In genomic region chr14:52328286-52328685, GRCh38 we compare ENCODE assay signal across 14 cellular contexts. TPM values are rescaled to one million over a fixed set of nuclear protein-coding genes. Genes with fewer than 3 reads are reported as not detected.
DNase-seq lines count a peak whose midpoint lies in the region; ATAC-seq and TF ChIP-seq lines count a peak whose summit lies in the region.
"Had no signal": no experiment of that assay in that cellular context is flagged by ENCODE, and none has a peak within 500 bp of the region (broad histone marks: within the 10 kb centered on the region; RNA-seq: fewer than 3 reads in every experiment).

No MANE protein-coding gene starts in this region.

- no peak for DNase-seq in activated naive CD4-positive, alpha-beta T cell treated with anti-CD3 and anti-CD28 coated beads for 36 hours
- no peak for DNase-seq in activated CD8-positive, alpha-beta T cell treated with anti-CD3 and anti-CD28 coated beads for 36 hours
- DNase-seq in fibroblast of lung (ENCODE audit: low read depth in 2 of 2) (peak; percentile 69 to 87), psoas muscle (no peak)
- no peak for DNase-seq in stimulated activated effector memory CD8-positive, alpha-beta T cell treated with anti-CD3 and anti-CD28 coated beads, Interleukin-12 subunit alpha, Interleukin-12 subunit beta, amount 100 ng/mL, for 72 hours (ENCODE audit: low spot score in 2 of 2)
- DNase-seq in stimulated activated naive B cell treated with anti-CD40 and anti-IgM and Interleukin-4, amounts not matched to agents 10 μg/mL and 1 μg/mL and 100 μg/mL, for 72 hours: no peak
- DNase-seq: adrenal gland; MM.1S; stimulated activated CD4-positive, alpha-beta T cell treated with anti-CD3 and anti-CD28 coated beads, Interleukin-15, amount 100 ng/mL, for 24 hours had no signal

- H3K36me3 Mint-ChIP-seq in activated naive CD4-positive, alpha-beta T cell treated with anti-CD3 and anti-CD28 coated beads, Interleukin-2, amount 50 U/mL, for 24 hours: peaks cover 19% of the 10 kb centered on the region
- peaks cover 9% of the 10 kb centered on the region for H3K36me3 Mint-ChIP-seq in activated naive CD4-positive, alpha-beta T cell treated with anti-CD3 and anti-CD28 coated beads for 36 hours (ENCODE audit: low read depth)
- H3K36me3 Mint-ChIP-seq in activated CD8-positive, alpha-beta T cell treated with anti-CD3 and anti-CD28 coated beads for 36 hours (ENCODE audit: low read depth): peaks cover 57% of the 10 kb centered on the region
- H3K36me3 Mint-ChIP-seq in stimulated activated effector memory CD8-positive, alpha-beta T cell treated with anti-CD3 and anti-CD28 coated beads, Interleukin-12 subunit alpha, Interleukin-12 subunit beta, amount 100 ng/mL, for 72 hours: peaks cover 46% of the 10 kb centered on the region
- no peaks in the 10 kb centered on the region for H3K36me3 Mint-ChIP-seq in stimulated activated naive B cell treated with anti-CD40 and anti-IgM and Interleukin-4, amounts not matched to agents 10 μg/mL and 1 μg/mL and 100 μg/mL, for 72 hours

- H3K27ac ChIP-seq in fibroblast of lung (ENCODE audit: insufficient read depth, low read length): peak overlapping the region; percentile 70
- no peak overlapping the region for H3K27ac ChIP-seq in psoas muscle
- H3K27ac ChIP-seq: vagina had no signal

- CTCF ChIA-PET in activated naive CD4-positive, alpha-beta T cell treated with anti-CD3 and anti-CD28 coated beads for 36 hours (lab: Charles Lee): no interaction called here
- CTCF ChIA-PET in activated CD8-positive, alpha-beta T cell treated with anti-CD3 and anti-CD28 coated beads for 36 hours (lab: Charles Lee): no interaction called here

- H3K4me2 ChIP-seq in fibroblast of lung (ENCODE audit: extremely low read depth, insufficient read depth, low read length): no peak overlapping the region

- H3K9ac ChIP-seq in fibroblast of lung (ENCODE audit: insufficient read depth, low read length): no peak overlapping the region

- H3K9me3 ChIP-seq in fibroblast of lung (ENCODE audit: control insufficient read depth, insufficient read depth, low read depth, low read length) (no peaks in the 10 kb centered on the region), psoas muscle (no peaks in the 10 kb centered on the region)
- H3K9me3 ChIP-seq: adrenal gland, neutrophil, vagina had no signal

- TF ChIP-seq CTCF in activated CD8-positive, alpha-beta T cell treated with anti-CD3 and anti-CD28 coated beads for 36 hours (IDR thresholded peaks at IDR 0.05): no peak
- no peak for TF ChIP-seq CTCF in fibroblast of lung (conservative IDR thresholded peaks at IDR 0.05 in 1 of 2, IDR thresholded peaks at IDR 0.05 in 1 of 2; ENCODE audit: low read depth in 1 of 2, low read length in 2 of 2)
- no peak for TF ChIP-seq CTCF in psoas muscle (IDR thresholded peaks at IDR 0.05)

- H3K4me3 ChIP-seq in fibroblast of lung (replicated peaks in 1 of 4; ENCODE audit: control extremely low read depth in 1 of 4, insufficient read depth in 1 of 4, low read depth in 3 of 4, low read length in 4 of 4) (peak overlapping the region in 1 of 4 experiments; percentile 18), psoas muscle (no peak overlapping the region)
- H3K4me3 ChIP-seq: adrenal gland, vagina had no signal

- H3K79me2 ChIP-seq in fibroblast of lung (ENCODE audit: control insufficient read depth, insufficient read depth, low read length): peaks cover 4% of the 10 kb centered on the region

- H3K4me3 Mint-ChIP-seq in activated naive CD4-positive, alpha-beta T cell treated with anti-CD3 and anti-CD28 coated beads, Interleukin-2, amount 50 U/mL, for 24 hours: peak overlapping the region; percentile 41
- H3K4me3 Mint-ChIP-seq in activated naive CD4-positive, alpha-beta T cell treated with anti-CD3 and anti-CD28 coated beads for 36 hours: no peak overlapping the region
- no peak overlapping the region for H3K4me3 Mint-ChIP-seq in activated CD8-positive, alpha-beta T cell treated with anti-CD3 and anti-CD28 coated beads for 36 hours
- peak overlapping the region; percentile 51 for H3K4me3 Mint-ChIP-seq in stimulated activated effector memory CD8-positive, alpha-beta T cell treated with anti-CD3 and anti-CD28 coated beads, Interleukin-12 subunit alpha, Interleukin-12 subunit beta, amount 100 ng/mL, for 72 hours
- H3K4me3 Mint-ChIP-seq in stimulated activated naive B cell treated with anti-CD40 and anti-IgM and Interleukin-4, amounts not matched to agents 10 μg/mL and 1 μg/mL and 100 μg/mL, for 72 hours: no peak overlapping the region

- H3K36me3 ChIP-seq in fibroblast of lung (ENCODE audit: control insufficient read depth, insufficient read depth, low read length): peaks cover 2% of the 10 kb centered on the region
- H3K36me3 ChIP-seq in psoas muscle (ENCODE audit: insufficient read depth in 1 of 2, low read depth in 1 of 2): no peaks in the 10 kb centered on the region
- H3K36me3 ChIP-seq: adrenal gland, vagina had no signal

- H3K27me3 Mint-ChIP-seq in activated naive CD4-positive, alpha-beta T cell treated with anti-CD3 and anti-CD28 coated beads, Interleukin-2, amount 50 U/mL, for 24 hours: no peaks in the 10 kb centered on the region
- H3K27me3 Mint-ChIP-seq in activated naive CD4-positive, alpha-beta T cell treated with anti-CD3 and anti-CD28 coated beads for 36 hours (ENCODE audit: low read depth): no peaks in the 10 kb centered on the region
- no peaks in the 10 kb centered on the region for H3K27me3 Mint-ChIP-seq in activated CD8-positive, alpha-beta T cell treated with anti-CD3 and anti-CD28 coated beads for 36 hours
- peaks cover 17 to 30% of the 10 kb centered on the region in 2 donors for H3K27me3 Mint-ChIP-seq in stimulated activated naive B cell treated with anti-CD40 and anti-IgM and Interleukin-4, amounts not matched to agents 10 μg/mL and 1 μg/mL and 100 μg/mL, for 72 hours

- H4K20me1 ChIP-seq in fibroblast of lung (ENCODE audit: control insufficient read depth, extremely low read depth, insufficient read depth, low read length): no peaks in the 10 kb centered on the region

- intact Hi-C loops in activated naive CD4-positive, alpha-beta T cell treated with anti-CD3 and anti-CD28 coated beads for 36 hours (cut with micrococcal nuclease): loop anchor here (5.0 kb wide), 2 partner anchors 421 to 864 kb away; no protein-coding TSS in a partner anchor
- intact Hi-C loops in activated CD8-positive, alpha-beta T cell treated with anti-CD3 and anti-CD28 coated beads for 36 hours (cut with micrococcal nuclease): loop anchor here (5.0 kb wide), 1 partner anchor 74 kb away; no protein-coding TSS in a partner anchor
- intact Hi-C loops in psoas muscle (cut with DNase I): no loop called here

- H2AFZ ChIP-seq in fibroblast of lung (ENCODE audit: low read length): no peak overlapping the region

- H3K27ac Mint-ChIP-seq in activated naive CD4-positive, alpha-beta T cell treated with anti-CD3 and anti-CD28 coated beads, Interleukin-2, amount 50 U/mL, for 24 hours: peak overlapping the region; percentile 59
- H3K27ac Mint-ChIP-seq in activated naive CD4-positive, alpha-beta T cell treated with anti-CD3 and anti-CD28 coated beads for 36 hours: no peak overlapping the region
- H3K27ac Mint-ChIP-seq in activated CD8-positive, alpha-beta T cell treated with anti-CD3 and anti-CD28 coated beads for 36 hours: peak overlapping the region; percentile 60
- H3K27ac Mint-ChIP-seq in stimulated activated effector memory CD8-positive, alpha-beta T cell treated with anti-CD3 and anti-CD28 coated beads, Interleukin-12 subunit alpha, Interleukin-12 subunit beta, amount 100 ng/mL, for 72 hours: peak overlapping the region; percentile 86
- no peak overlapping the region for H3K27ac Mint-ChIP-seq in stimulated activated naive B cell treated with anti-CD40 and anti-IgM and Interleukin-4, amounts not matched to agents 10 μg/mL and 1 μg/mL and 100 μg/mL, for 72 hours

- ATAC-seq in activated CD8-positive, alpha-beta T cell treated with anti-CD3 and anti-CD28 coated beads for 36 hours: no peak
- peak; percentile 2 for ATAC-seq in stimulated activated effector memory CD8-positive, alpha-beta T cell treated with anti-CD3 and anti-CD28 coated beads, Interleukin-12 subunit alpha, Interleukin-12 subunit beta, amount 100 ng/mL, for 72 hours
- ATAC-seq in GM19328 (IDR thresholded peaks at IDR 0.05; ENCODE audit: unreplicated experiment): no peak
- ATAC-seq in stimulated activated naive B cell treated with anti-CD40 and anti-IgM and Interleukin-4, amounts not matched to agents 10 μg/mL and 1 μg/mL and 100 μg/mL, for 72 hours (replicated peaks): no peak
- ATAC-seq in psoas muscle: no peak

- POLR2A ChIA-PET in activated CD8-positive, alpha-beta T cell treated with anti-CD3 and anti-CD28 coated beads for 36 hours (lab: Charles Lee): interaction anchor here (1.2 kb wide), 1 partner anchor 12 kb away, joined by 3 read pairs; no protein-coding TSS in a partner anchor

- peaks cover 50% of the 10 kb centered on the region for H3K4me1 Mint-ChIP-seq in activated naive CD4-positive, alpha-beta T cell treated with anti-CD3 and anti-CD28 coated beads, Interleukin-2, amount 50 U/mL, for 24 hours
- peaks cover 49% of the 10 kb centered on the region for H3K4me1 Mint-ChIP-seq in activated naive CD4-positive, alpha-beta T cell treated with anti-CD3 and anti-CD28 coated beads for 36 hours (ENCODE audit: low read depth)
- H3K4me1 Mint-ChIP-seq in activated CD8-positive, alpha-beta T cell treated with anti-CD3 and anti-CD28 coated beads for 36 hours (ENCODE audit: low read depth): peaks cover 68% of the 10 kb centered on the region
- peaks cover 83% of the 10 kb centered on the region for H3K4me1 Mint-ChIP-seq in stimulated activated effector memory CD8-positive, alpha-beta T cell treated with anti-CD3 and anti-CD28 coated beads, Interleukin-12 subunit alpha, Interleukin-12 subunit beta, amount 100 ng/mL, for 72 hours
- H3K4me1 Mint-ChIP-seq in stimulated activated naive B cell treated with anti-CD40 and anti-IgM and Interleukin-4, amounts not matched to agents 10 μg/mL and 1 μg/mL and 100 μg/mL, for 72 hours: peaks cover 16 to 30% of the 10 kb centered on the region in 2 donors

- H3K9me3 Mint-ChIP-seq in activated naive CD4-positive, alpha-beta T cell treated with anti-CD3 and anti-CD28 coated beads, Interleukin-2, amount 50 U/mL, for 24 hours: no peaks in the 10 kb centered on the region
- peaks cover 2% of the 10 kb centered on the region for H3K9me3 Mint-ChIP-seq in activated naive CD4-positive, alpha-beta T cell treated with anti-CD3 and anti-CD28 coated beads for 36 hours
- peaks cover 4% of the 10 kb centered on the region for H3K9me3 Mint-ChIP-seq in activated CD8-positive, alpha-beta T cell treated with anti-CD3 and anti-CD28 coated beads for 36 hours
- H3K9me3 Mint-ChIP-seq in stimulated activated effector memory CD8-positive, alpha-beta T cell treated with anti-CD3 and anti-CD28 coated beads, Interleukin-12 subunit alpha, Interleukin-12 subunit beta, amount 100 ng/mL, for 72 hours: no peaks in the 10 kb centered on the region
- H3K9me3 Mint-ChIP-seq in stimulated activated naive B cell treated with anti-CD40 and anti-IgM and Interleukin-4, amounts not matched to agents 10 μg/mL and 1 μg/mL and 100 μg/mL, for 72 hours: no peaks in the 10 kb centered on the region

- H3K27me3 ChIP-seq in fibroblast of lung (ENCODE audit: control insufficient read depth, insufficient read depth, low read length) (no peaks in the 10 kb centered on the region), psoas muscle (ENCODE audit: insufficient read depth in 3 of 3, low read length in 2 of 3) (no peaks in the 10 kb centered on the region)
- H3K27me3 ChIP-seq: adrenal gland, neutrophil, vagina had no signal

- H3K4me1 ChIP-seq in fibroblast of lung (ENCODE audit: control insufficient read depth, extremely low read depth, insufficient read depth, low read length): peaks cover 15% of the 10 kb centered on the region
- H3K4me1 ChIP-seq in psoas muscle: no peaks in the 10 kb centered on the region
- H3K4me1 ChIP-seq: vagina had no signal

RNA-seq across cellular contexts. Expression of gene PTGER2, which starts 14.2 kb away (rescaled TPM):
- total RNA-seq in activated naive CD4-positive, alpha-beta T cell treated with anti-CD3 and anti-CD28 coated beads for 36 hours: 1 to 10 TPM in 1 of 2 experiments, under 1 TPM in 1; 0.67 to 1.2 TPM
- 10 to 100 TPM; 19.5 to 19.9 TPM for total RNA-seq in activated CD8-positive, alpha-beta T cell treated with anti-CD3 and anti-CD28 coated beads for 36 hours
- 30.0 and 38.8 TPM in 2 replicates for total RNA-seq in fibroblast of lung
- polyA plus RNA-seq in fibroblast of lung: 15.9 and 27.3 TPM in 2 replicates
- polyA plus RNA-seq in fibroblast of lung (2012): 17.5 and 32.4 TPM in 2 replicates
- polyA minus RNA-seq in fibroblast of lung (ENCODE audit: low replicate concordance): 5.1 and 5.7 TPM in 2 replicates
- total RNA-seq in psoas muscle: under 1 TPM; 0.26 to 0.57 (median 0.33) TPM
- polyA plus RNA-seq in psoas muscle: under 1 TPM; 0.08 to 0.14 (median 0.13) TPM
- total RNA-seq: lung microvascular endothelial cell had no signal

Comparison
In these comparisons a context has a peak if more than half of its experiments do, and no peak if none do; other contexts are left out.
1. H3K27ac Mint-ChIP-seq: peak in activated naive CD4-positive, alpha-beta T cell treated with anti-CD3 and anti-CD28 coated beads, Interleukin-2, amount 50 U/mL, for 24 hours (single experiment), activated CD8-positive, alpha-beta T cell treated with anti-CD3 and anti-CD28 coated beads for 36 hours (single experiment) and stimulated activated effector memory CD8-positive, alpha-beta T cell treated with anti-CD3 and anti-CD28 coated beads, Interleukin-12 subunit alpha, Interleukin-12 subunit beta, amount 100 ng/mL, for 72 hours (single experiment); none in activated naive CD4-positive, alpha-beta T cell treated with anti-CD3 and anti-CD28 coated beads for 36 hours (single experiment) and stimulated activated naive B cell treated with anti-CD40 and anti-IgM and Interleukin-4, amounts not matched to agents 10 μg/mL and 1 μg/mL and 100 μg/mL, for 72 hours (single experiment).
2. H3K4me3 Mint-ChIP-seq: peak in activated naive CD4-positive, alpha-beta T cell treated with anti-CD3 and anti-CD28 coated beads, Interleukin-2, amount 50 U/mL, for 24 hours (single experiment) and stimulated activated effector memory CD8-positive, alpha-beta T cell treated with anti-CD3 and anti-CD28 coated beads, Interleukin-12 subunit alpha, Interleukin-12 subunit beta, amount 100 ng/mL, for 72 hours (single experiment); none in activated naive CD4-positive, alpha-beta T cell treated with anti-CD3 and anti-CD28 coated beads for 36 hours (single experiment), activated CD8-positive, alpha-beta T cell treated with anti-CD3 and anti-CD28 coated beads for 36 hours (single experiment) and stimulated activated naive B cell treated with anti-CD40 and anti-IgM and Interleukin-4, amounts not matched to agents 10 μg/mL and 1 μg/mL and 100 μg/mL, for 72 hours (0 of 2).
3. DNase-seq: peak in fibroblast of lung (2 of 2); none in activated naive CD4-positive, alpha-beta T cell treated with anti-CD3 and anti-CD28 coated beads for 36 hours (single experiment), activated CD8-positive, alpha-beta T cell treated with anti-CD3 and anti-CD28 coated beads for 36 hours (single experiment), stimulated activated effector memory CD8-positive, alpha-beta T cell treated with anti-CD3 and anti-CD28 coated beads, Interleukin-12 subunit alpha, Interleukin-12 subunit beta, amount 100 ng/mL, for 72 hours (0 of 2), stimulated activated naive B cell treated with anti-CD40 and anti-IgM and Interleukin-4, amounts not matched to agents 10 μg/mL and 1 μg/mL and 100 μg/mL, for 72 hours (single experiment) and psoas muscle (0 of 2).
4. RNA of gene PTGER2, which starts 14.2 kb away (total RNA-seq): 30.0 to 38.8 TPM in fibroblast of lung and 19.5 to 19.9 TPM in activated CD8-positive, alpha-beta T cell treated with anti-CD3 and anti-CD28 coated beads for 36 hours; 0.67 to 1.2 TPM in activated naive CD4-positive, alpha-beta T cell treated with anti-CD3 and anti-CD28 coated beads for 36 hours and 0.26 to 0.57 TPM in psoas muscle; every median in the first group is over 4 times any median in the second.
5. intact Hi-C loops: an anchor here in activated naive CD4-positive, alpha-beta T cell treated with anti-CD3 and anti-CD28 coated beads for 36 hours (5.0 kb wide) and activated CD8-positive, alpha-beta T cell treated with anti-CD3 and anti-CD28 coated beads for 36 hours (5.0 kb wide); none called in psoas muscle.